Comparison of ENCODE assay signal across 8 cellular contexts in the genomic region with DNA sequence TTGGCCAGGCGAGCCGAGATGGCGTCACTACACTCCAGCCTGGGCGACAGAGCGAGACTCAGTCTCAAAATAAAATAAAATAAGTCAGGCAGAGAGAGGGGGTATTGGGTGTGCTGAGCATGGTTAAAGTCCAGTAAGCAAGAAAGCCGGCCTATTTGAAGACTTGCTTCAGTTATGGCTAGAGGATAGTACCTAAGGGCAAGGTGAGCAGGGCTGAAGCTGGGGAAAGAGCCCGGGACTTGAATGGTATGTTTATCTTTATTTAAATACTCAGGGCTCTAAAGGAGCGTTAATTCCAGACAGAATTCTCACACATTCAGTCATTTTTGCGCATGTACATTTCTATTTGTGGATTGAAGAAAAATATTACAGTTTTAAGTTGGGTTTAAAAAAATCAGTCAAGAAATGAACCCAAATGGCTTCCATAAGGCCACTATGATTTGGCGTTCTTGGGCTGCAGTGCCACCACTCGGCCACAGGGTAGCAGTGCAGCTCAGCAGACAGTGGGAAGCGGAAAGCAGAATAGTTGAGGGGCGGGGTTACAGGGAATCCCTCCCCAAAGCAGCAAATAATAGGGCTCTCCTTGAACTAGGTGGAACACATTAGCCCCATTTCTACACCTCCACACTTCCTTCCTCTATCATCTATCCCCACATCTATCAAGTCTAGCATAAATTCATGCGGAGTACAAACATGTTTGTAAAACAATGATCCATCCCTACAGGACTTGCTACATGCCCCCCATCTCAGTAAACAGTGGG. TPM values are rescaled to one million over a fixed set of nuclear protein-coding genes. Genes with fewer than 3 reads are reported as not detected.
DNase-seq lines count a peak whose midpoint lies in the region; ATAC-seq and TF ChIP-seq lines count a peak whose summit lies in the region.

No MANE protein-coding gene starts in this region.

- peak; percentile 99 for TF ChIP-seq CTCF in BE2C (IDR thresholded peaks at IDR 0.05; ENCODE audit: low read depth, low read length)

- H3K27me3 ChIP-seq in BE2C = no peaks in the 10 kb centered on the region

- H3K4me3 ChIP-seq in BE2C (ENCODE audit: low read depth, low read length) = no peak overlapping the region

- no peaks in the 10 kb centered on the region for H3K36me3 ChIP-seq in BE2C

- H3K9me3 ChIP-seq in BE2C = no peaks in the 10 kb centered on the region

- DNase-seq in BE2C = peak; percentile 86
- DNase-seq in NCI-H345 treated with DMSO at 0.1 percent for 48 hours (lab: John Stamatoyannopoulos, UW; ENCODE audit: unreplicated experiment) = peak; percentile 41
- peak; percentile 73 for DNase-seq in activated CD4-positive, CD25-positive, alpha-beta regulatory T cell treated with anti-CD3 and anti-CD28 coated beads, Interleukin-2, amount 50 U/mL, for 72 hours
- DNase-seq in cerebellum (ENCODE audit: low spot score) = peak; percentile 68
- DNase-seq in kidney tubule cell (ENCODE audit: low spot score) = peak; percentile 86
- peak; percentile 74 to 75 for DNase-seq in stimulated activated CD4-positive, alpha-beta T cell treated with anti-CD3 and anti-CD28 coated beads, Interleukin-2, amount 100 ng/mL, for 48 hours

- ATAC-seq in GM19035 (IDR thresholded peaks at IDR 0.05; ENCODE audit: unreplicated experiment) = peak; percentile 100
- ATAC-seq in HG03175 (IDR thresholded peaks at IDR 0.05; ENCODE audit: unreplicated experiment) = peak; percentile 98

- no peaks in the 10 kb centered on the region for H3K4me1 ChIP-seq in BE2C

RNA-seq across cellular contexts. Expression of a gene that starts 37.2 kb away (rescaled TPM):
- polyA plus RNA-seq in BE2C (2012; ENCODE audit: insufficient read depth, insufficient read length, low read depth) = 3.0 TPM
- 17.1 TPM for total RNA-seq in cerebellum

RNA-seq across cellular contexts. Expression of a gene that starts 46.4 kb away (rescaled TPM):
- not detected for polyA plus RNA-seq in BE2C (2012; ENCODE audit: insufficient read depth, insufficient read length, low read depth)
- 1.9 TPM for total RNA-seq in cerebellum
